28 cellular contexts compared by ENCODE assay signal in genomic region chr19:23542562-23542961, GRCh38.
"Had no signal": no experiment of that assay in that cellular context is flagged by ENCODE, and none has a peak within 500 bp of the region (broad histone marks: within the 10 kb centered on the region; RNA-seq: fewer than 3 reads in every experiment).

No MANE protein-coding gene starts in this region.

- DNase-seq: activated CD4-positive, alpha-beta memory T cell treated with anti-CD3 and anti-CD28 coated beads for 36 hours; activated CD4-positive, alpha-beta T cell treated with anti-CD3 and anti-CD28 coated beads for 36 hours; activated CD4-positive, alpha-beta T cell treated with anti-CD3 and anti-CD28 coated beads, Interleukin-2, amount 10 ng/mL, durations not matched to agents 24 days and 14 days; activated CD4-positive, CD25-positive, alpha-beta regulatory T cell; activated CD4-positive, CD25-positive, alpha-beta regulatory T cell treated with anti-CD3 and anti-CD28 coated beads, Interleukin-2, amount 50 U/mL, for 72 hours; activated CD8-positive, alpha-beta memory T cell treated with anti-CD3 and anti-CD28 coated beads, Interleukin-2, amount 10 ng/mL, durations not matched to agents 7 days and 5 days; activated CD8-positive, alpha-beta memory T cell treated with anti-CD3 and anti-CD28 coated beads, Interleukin-2, amount 50 U/mL, for 4 hours; activated CD8-positive, alpha-beta T cell treated with anti-CD3 and anti-CD28 coated beads, Interleukin-2, amount 10 ng/mL, durations not matched to agents 7 days and 5 days; activated effector memory CD4-positive, alpha-beta T cell treated with anti-CD3 and anti-CD28 coated beads, Interleukin-2, amount 50 U/mL, for 16 hours; activated naive CD4-positive, alpha-beta T cell treated with anti-CD3 and anti-CD28 coated beads for 36 hours; activated naive CD8-positive, alpha-beta T cell treated with anti-CD3 and anti-CD28 coated beads for 36 hours; activated naive CD8-positive, alpha-beta T cell treated with anti-CD3 and anti-CD28 coated beads, Interleukin-2, amount 50 U/mL, for 24 hours; activated T-cell treated with anti-CD3 and anti-CD28 coated beads, Interleukin-2, amount 50 U/mL, for 1 hour; activated T-cell treated with anti-CD3 and anti-CD28 coated beads, Interleukin-2, amount 50 U/mL, for 48 hours; adrenal gland; amygdala; aorta; body of pancreas; cortex of kidney; dermis blood vessel endothelial cell; effector CD4-positive, alpha-beta T cell; effector memory CD8-positive, alpha-beta T cell; esophagus squamous epithelium; head of caudate nucleus; hippocampal formation; T-helper 17 cell; T1000 had no signal

- H3K4me3 ChIP-seq: adrenal gland, body of pancreas, esophagus squamous epithelium had no signal

- ATAC-seq: activated CD4-positive, alpha-beta T cell treated with anti-CD3 and anti-CD28 coated beads for 36 hours; activated CD8-positive, alpha-beta memory T cell treated with anti-CD3 and anti-CD28 coated beads, Interleukin-2, amount 10 ng/mL, durations not matched to agents 7 days and 5 days; activated CD8-positive, alpha-beta T cell treated with anti-CD3 and anti-CD28 coated beads, Interleukin-2, amount 10 ng/mL, durations not matched to agents 7 days and 5 days; activated naive CD8-positive, alpha-beta T cell treated with anti-CD3 and anti-CD28 coated beads, Interleukin-2, amount 50 U/mL, for 24 hours; body of pancreas; effector memory CD8-positive, alpha-beta T cell; T-helper 17 cell had no signal

- H3K4me1 ChIP-seq: adrenal gland, body of pancreas had no signal

- H3K27me3 ChIP-seq: adrenal gland, body of pancreas, esophagus squamous epithelium had no signal

- H3K27ac ChIP-seq: adrenal gland, body of pancreas, epithelial cell of prostate had no signal

- H3K36me3 ChIP-seq: adrenal gland, esophagus squamous epithelium had no signal

- H3K9me3 ChIP-seq: adrenal gland, body of pancreas had no signal
